Comparison of ENCODE assay signal across 17 cellular contexts in the genomic region with DNA sequence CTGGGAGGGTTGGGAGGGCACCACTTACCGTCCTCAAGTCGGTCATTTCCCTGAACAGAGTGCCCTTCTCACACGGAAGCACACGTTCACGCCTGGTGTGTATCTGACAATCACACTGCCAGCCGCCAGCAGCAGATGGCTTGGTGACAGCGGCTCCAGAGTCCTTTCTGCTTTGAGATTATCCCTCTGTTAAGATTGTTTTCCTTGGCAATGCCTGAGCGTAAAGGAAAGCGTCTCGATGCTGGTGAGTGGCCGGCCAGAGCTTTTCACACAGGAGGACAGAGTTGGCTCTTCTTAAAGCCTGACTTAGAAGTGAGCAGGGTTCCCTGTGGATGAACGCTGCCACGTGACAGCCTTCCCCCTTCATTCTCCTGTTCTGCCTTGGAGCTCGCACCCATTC. TPM values are rescaled to one million over a fixed set of nuclear protein-coding genes. Genes with fewer than 3 reads are reported as not detected.
A peak's percentile ranks its signal among the peaks of the same experiment; 100 is the strongest.
DNase-seq lines count a peak whose midpoint lies in the region; ATAC-seq and TF ChIP-seq lines count a peak whose summit lies in the region.
"Had no signal": no experiment of that assay in that cellular context is flagged by ENCODE, and none has a peak within 500 bp of the region (broad histone marks: within the 10 kb centered on the region; RNA-seq: fewer than 3 reads in every experiment).

No MANE protein-coding gene starts in this region.

- peak; percentile 82 to 87 for ATAC-seq in right cardiac atrium
- ATAC-seq in GM21529 (IDR thresholded peaks at IDR 0.05; ENCODE audit: unreplicated experiment): no peak
- ATAC-seq: activated CD4-positive, CD25-positive, alpha-beta regulatory T cell treated with anti-CD3 and anti-CD28 coated beads, Interleukin-2, amount 50 U/mL, for 24 hours; HCT116 had no signal

- H3K4me3 ChIP-seq in right cardiac atrium (ENCODE audit: low read length): no peak overlapping the region
- H3K4me3 ChIP-seq: smooth muscle cell had no signal

- H3K4me3 Mint-ChIP-seq in brain: peak overlapping the region in 2 of 5 experiments; percentile 38 to 46
- H3K4me3 Mint-ChIP-seq: activated naive CD4-positive, alpha-beta T cell treated with anti-CD3 and anti-CD28 coated beads for 36 hours had no signal

- peak overlapping the region; percentile 71 for H3K27ac ChIP-seq in right cardiac atrium (ENCODE audit: low read length)

- DNase-seq in NCI-H2171 treated with DMSO at 0.1 percent for 48 hours (lab: John Stamatoyannopoulos, UW) (peak; percentile 58), NCI-H2171 (lab: John Stamatoyannopoulos, UW) (no peak), right cardiac atrium (peak; percentile 59 to 87 (median 82)), superior temporal gyrus (ENCODE audit: extremely low spot score) (peak; percentile 26), NCI-H2196 (lab: John Stamatoyannopoulos, UW; ENCODE audit: unreplicated experiment) (no peak), DMS153 (lab: John Stamatoyannopoulos, UW) (no peak)
- DNase-seq: activated naive CD4-positive, alpha-beta T cell treated with anti-CD3 and anti-CD28 coated beads for 36 hours; cerebellar nuclear complex; Kasumi-1; mammary epithelial cell; NCI-H146 had no signal

- peaks cover 55% of the 10 kb centered on the region for H3K36me3 Mint-ChIP-seq in brain

- WGBS in right cardiac atrium: 31% methylated on average over 14 of the region's 14 CpGs

- H3K4me1 Mint-ChIP-seq in brain: peaks cover 6% of the 10 kb centered on the region

- no peaks in the 10 kb centered on the region for H3K9me3 ChIP-seq in right cardiac atrium (ENCODE audit: control insufficient read depth, low read length)
- H3K9me3 ChIP-seq: Caco-2 had no signal

- H3K27ac Mint-ChIP-seq in brain: peak overlapping the region in 4 of 5 experiments; percentile 58 to 92 (median 82)
- H3K27ac Mint-ChIP-seq: activated naive CD4-positive, alpha-beta T cell treated with anti-CD3 and anti-CD28 coated beads for 36 hours had no signal

- H3K9me3 Mint-ChIP-seq in brain: no peaks in the 10 kb centered on the region
- H3K9me3 Mint-ChIP-seq: activated naive CD4-positive, alpha-beta T cell treated with anti-CD3 and anti-CD28 coated beads for 36 hours had no signal

- H3K4me1 ChIP-seq in right cardiac atrium (ENCODE audit: control insufficient read depth, insufficient read depth, low read length): peaks cover 5% of the 10 kb centered on the region
- H3K4me1 ChIP-seq: Caco-2 had no signal

- H3K27me3 ChIP-seq in right cardiac atrium (ENCODE audit: control insufficient read depth, insufficient read depth): no peaks in the 10 kb centered on the region

- H3K27me3 Mint-ChIP-seq in brain: no peaks in the 10 kb centered on the region

- intact Hi-C loops in right cardiac atrium (cut with DNase I): no loop called here

- no peak for TF ChIP-seq CTCF in brain (conservative IDR thresholded peaks at IDR 0.05)

RNA-seq across cellular contexts. Expression of a gene that starts 22.0 kb away (rescaled TPM):
- polyA plus RNA-seq in brain (ENCODE audit: insufficient read depth, low read depth, low replicate concordance) (174 TPM), right cardiac atrium (20.7 TPM)
- total RNA-seq in right cardiac atrium: 10 to 100 TPM; 22.6 to 38.3 (median 25.1) TPM

RNA-seq across cellular contexts. Expression of a gene that starts 22.6 kb away (rescaled TPM):
- 17.7 TPM for polyA plus RNA-seq in brain (ENCODE audit: insufficient read depth, low read depth, low replicate concordance)
- 10 to 100 TPM; 12.0 to 20.7 (median 16.1) TPM for total RNA-seq in right cardiac atrium
- polyA plus RNA-seq in right cardiac atrium: 10.2 TPM

Comparison
In these comparisons a context has a peak if more than half of its experiments do, and no peak if none do; other contexts are left out.
1. DNase-seq: peak in NCI-H2171 treated with DMSO at 0.1 percent for 48 hours (single experiment), right cardiac atrium (3 of 3) and superior temporal gyrus (single experiment); none in NCI-H2171 (single experiment), NCI-H2196 (single experiment) and DMS153 (single experiment).